In genomic region chr1:87330954-87331318, GRCh38 we compare ENCODE assay signal across 8 cellular contexts. TPM values are rescaled to one million over a fixed set of nuclear protein-coding genes. Genes with fewer than 3 reads are reported as not detected.
DNase-seq lines count a peak whose midpoint lies in the region; ATAC-seq, FAIRE-seq and TF ChIP-seq lines count a peak whose summit lies in the region.

No MANE protein-coding gene starts in this region.

- TF ChIP-seq POLR2A in heart left ventricle (IDR thresholded peaks at IDR 0.05) (no peak), K562 (conservative IDR thresholded peaks at IDR 0.05) (no peak), uterus (IDR thresholded peaks at IDR 0.05) (no peak)

- H3K9me3 ChIP-seq in heart left ventricle (no peaks in the 10 kb centered on the region), K562 (replicated peaks; ENCODE audit: control insufficient read depth, insufficient read depth, low read depth, low read length) (no peaks in the 10 kb centered on the region), lung (ENCODE audit: control insufficient read depth in 2 of 2, insufficient read depth in 1 of 2, low read length in 1 of 2) (no peaks in the 10 kb centered on the region), uterus (no peaks in the 10 kb centered on the region)

- no peaks in the 10 kb centered on the region for H3K9me1 ChIP-seq in K562 (ENCODE audit: control insufficient read depth, insufficient read depth, low read length)

- H3K4me3 ChIP-seq in heart left ventricle (peak overlapping the region; percentile 61 to 88 (median 80)), K562 (peak overlapping the region; percentile 80), lung (peak overlapping the region; percentile 47), uterus (peak overlapping the region; percentile 79 to 93)

- H3K36me3 ChIP-seq in heart left ventricle: peaks cover 0 to 6% (median 0%) of the 10 kb centered on the region in 9 donors
- H3K36me3 ChIP-seq in K562 (ENCODE audit: control insufficient read depth, insufficient read depth, low read length): peaks cover 9% of the 10 kb centered on the region; the same call in 2 of the 3 replicates
- no peaks in the 10 kb centered on the region for H3K36me3 ChIP-seq in lung (ENCODE audit: control insufficient read depth in 2 of 2, insufficient read depth in 2 of 2, low read length in 2 of 2)
- H3K36me3 ChIP-seq in uterus: no peaks in the 10 kb centered on the region

- BruUV-seq in K562 (replicated peaks; lab: Mats Ljungman, UMichigan): no TSS peak

- TF ChIP-seq CTCF in heart left ventricle (IDR thresholded peaks at IDR 0.05) (no peak), K562 (IDR thresholded peaks at IDR 0.05 in 2 of 3, conservative IDR thresholded peaks at IDR 0.05 in 1 of 3; ENCODE audit: insufficient read depth in 2 of 3, low read depth in 1 of 3, low read length in 3 of 3) (no peak), lung (IDR thresholded peaks at IDR 0.05; ENCODE audit: control extremely low read depth, extremely low read depth) (no peak), uterus (IDR thresholded peaks at IDR 0.05) (no peak)

- 0 to 2% (median 1%) methylated on average over 4 to 8 of the region's 8 CpGs for WGBS in heart left ventricle, 4 donors
- WGBS in K562 (ENCODE audit: insufficient coverage, low coverage, missing lambda C conversion rate): 0% methylated on average over 2 of the region's 8 CpGs
- 0% methylated on average over 8 of the region's 8 CpGs for WGBS in lung, 2 donors

- H3K27me3 ChIP-seq in heart left ventricle (no peaks in the 10 kb centered on the region), K562 (ENCODE audit: control insufficient read depth in 2 of 2, insufficient read depth in 2 of 2, low read length in 2 of 2) (no peaks in the 10 kb centered on the region), lung (ENCODE audit: control insufficient read depth, insufficient read depth) (no peaks in the 10 kb centered on the region), uterus (no peaks in the 10 kb centered on the region)

- H4K20me1 ChIP-seq in K562 (replicated peaks; ENCODE audit: control insufficient read depth, insufficient read depth, low read length): no peaks in the 10 kb centered on the region; the same call in 1 of the 2 replicates

- intact Hi-C loops in heart left ventricle (cut with DNase I): loop anchor here in 4 of 10 donors (5.0 to 10.0 kb wide), 6 partner anchors 74 to 494 kb away; partner anchors contain the start of genes HS2ST1 (in 1 of the 4) and SELENOF (in 1 of the 4)
- intact Hi-C loops in Right ventricle myocardium superior (cut with DNase I): no loop called here
- intact Hi-C loops in K562 (cut with micrococcal nuclease): loop anchor here (10.0 kb wide), 1 partner anchor 1354 kb away; the partner anchor contains the start of gene PKN2
- intact Hi-C loops in uterus (cut with DNase I; ENCODE audit: low total_unique reads): no loop called here

- peak overlapping the region; percentile 66 for H2AFZ ChIP-seq in K562 (ENCODE audit: low read depth, low read length)

- in situ Hi-C loops in K562 (cut with MboI): no loop called here

- no peak for FAIRE-seq in K562 (lab: Jason Lieb, UNC)

- peak overlapping the region; percentile 89 to 98 (median 93) for H3K27ac ChIP-seq in heart left ventricle
- peak overlapping the region; percentile 59 for H3K27ac ChIP-seq in K562 (ENCODE audit: extremely low read depth, low read depth, low read length)
- peak overlapping the region; percentile 84 to 85 for H3K27ac ChIP-seq in lung (ENCODE audit: low read depth in 1 of 2, low read length in 1 of 2)
- peak overlapping the region; percentile 98 to 99 for H3K27ac ChIP-seq in uterus

- peak overlapping the region; percentile 52 to 92; a peak in 3 of 4 replicates for H3K9ac ChIP-seq in K562 (ENCODE audit: insufficient read depth in 1 of 2, low read depth in 2 of 2, low read length in 2 of 2)

- peaks cover 3 to 50% (median 30%) of the 10 kb centered on the region in 12 donors for H3K4me1 ChIP-seq in heart left ventricle
- H3K4me1 ChIP-seq in K562 (replicated peaks in 1 of 2; ENCODE audit: control insufficient read depth in 2 of 2, insufficient read depth in 2 of 2, low read length in 2 of 2): peaks cover 17 to 20% of the 10 kb centered on the region in 2 experiments; a peak in 4 of 5 replicates
- peaks cover 8 to 11% of the 10 kb centered on the region in 2 donors for H3K4me1 ChIP-seq in lung (ENCODE audit: control insufficient read depth in 2 of 2, insufficient read depth in 2 of 2, low read length in 2 of 2)
- H3K4me1 ChIP-seq in uterus: peaks cover 6 to 9% of the 10 kb centered on the region in 2 donors

- DNase-seq in heart left ventricle: no peak
- DNase-seq in Right ventricle myocardium superior: no peak
- DNase-seq in K562 (ENCODE audit: extremely low read depth in 1 of 4, low spot score in 3 of 4): peak in 3 of 4 experiments; percentile 29 to 60 (median 36)
- DNase-seq in lung (ENCODE audit: low spot score): no peak
- DNase-seq in uterus: no peak
- DNase-seq in stimulated activated CD4-positive, alpha-beta T cell treated with anti-CD3 and anti-CD28 coated beads, Interleukin-4, amount 100 ng/mL, for 1 hour: no peak
- DNase-seq in left lobe of liver (ENCODE audit: low spot score): no peak

- ATAC-seq in heart left ventricle: no peak
- no peak for ATAC-seq in Right ventricle myocardium superior (ENCODE audit: poor library complexity)
- ATAC-seq in K562: no peak
- no peak for ATAC-seq in lung (ENCODE audit: insufficient read depth, low FRiP score)
- no peak for ATAC-seq in HG02763 (IDR thresholded peaks at IDR 0.05; ENCODE audit: unreplicated experiment)
- no peak for ATAC-seq in left lobe of liver

- peak overlapping the region; percentile 85 for H3K4me2 ChIP-seq in K562 (ENCODE audit: insufficient read depth, low read length)

- CTCF ChIA-PET in K562 (lab: Yijun Ruan, JAX; ENCODE audit: low intra/inter-chr PET ratio): no interaction called here

- POLR2A ChIA-PET in K562 (lab: Yijun Ruan, JAX): interaction anchor here (0.6 to 2.2 kb wide), 6 partner anchors 9 to 134 kb away, joined by 3 to 13 read pairs (median 4); no protein-coding TSS in a partner anchor

- TF ChIP-seq RAD21 in K562 (CRISPR knock-in tag; conservative IDR thresholded peaks at IDR 0.05 in 1 of 2, IDR thresholded peaks at IDR 0.05 in 1 of 2): no peak

- TF ChIP-seq EP300 in K562 (IDR thresholded peaks at IDR 0.05; ENCODE audit: low read length): no peak

- peaks cover 37% of the 10 kb centered on the region for H3K79me2 ChIP-seq in K562 (ENCODE audit: control insufficient read depth, insufficient read depth, low read length)

TF ChIP-seq in K562, 482 proteins besides CTCF, POLR2A, EP300 and RAD21 (continues in another document):
- no peak for TF ChIP-seq TRIM28 (IDR thresholded peaks at IDR 0.05)
- TF ChIP-seq ZNF165 (CRISPR knock-in tag; IDR thresholded peaks at IDR 0.05; ENCODE audit: borderline replicate concordance): no peak
- no peak for TF ChIP-seq PRMT5 (CRISPR knock-in tag; IDR thresholded peaks at IDR 0.05)
- TF ChIP-seq HDAC8 (tag; IDR thresholded peaks at IDR 0.05): no peak
- no peak for TF ChIP-seq MAZ (CRISPR knock-in tag; conservative IDR thresholded peaks at IDR 0.05 in 1 of 2, IDR thresholded peaks at IDR 0.05 in 1 of 2)
- peak; percentile 11; the same call in 1 of the 2 replicates for TF ChIP-seq ZNF740 (CRISPR knock-in tag; IDR thresholded peaks at IDR 0.05)
- TF ChIP-seq ZNF740 (tag; IDR thresholded peaks at IDR 0.05): peak in 1 of 2 experiments; percentile 96; a peak in 2 of 4 replicates
- TF ChIP-seq SOX6 (IDR thresholded peaks at IDR 0.05): peak; percentile 60; the same call in 1 of the 2 replicates
- no peak for TF ChIP-seq CEBPG (CRISPR knock-in tag; IDR thresholded peaks at IDR 0.05)
- TF ChIP-seq CEBPG (tag; conservative IDR thresholded peaks at IDR 0.05 in 1 of 2, IDR thresholded peaks at IDR 0.05 in 1 of 2): 0 out of 4 replicates have a peak, but pooled peaks of 1 of the 2 experiments have one; percentile 18
- TF ChIP-seq ZNF41 (CRISPR knock-in tag; conservative IDR thresholded peaks at IDR 0.05): no peak

RNA-seq across cellular contexts. Expression of gene LMO4, which starts 2.3 kb away (rescaled TPM):
- total RNA-seq in heart left ventricle: 10 to 100 TPM; 23.3 to 60.7 (median 29.6) TPM
- 10 to 100 TPM; 23.7 to 49.0 TPM for polyA plus RNA-seq in heart left ventricle
- 42.0 TPM for total RNA-seq in Right ventricle myocardium superior
- total RNA-seq in K562 (2011; cell fraction: chromatin; rRNA removed; ENCODE audit: low replicate concordance): 7.3 and 9.3 TPM in 2 replicates
- total RNA-seq in K562 (2011; cell fraction: nucleolus; rRNA removed): 6.3 and 8.3 TPM in 2 replicates
- total RNA-seq in K562 (2011; cell fraction: nucleoplasm; rRNA removed): 7.6 and 10.4 TPM in 2 replicates
- 12.7 and 13.4 TPM in 2 replicates for total RNA-seq in K562 (2014; rRNA removed)
- total RNA-seq in K562 (2014; rRNA removed; fragmentation: Illumina TruSeq; extraction: Trizol): 23.3 and 24.3 TPM in 2 replicates
- 16.0 and 17.5 TPM in 2 replicates for total RNA-seq in K562 (2015; rRNA removed; fragmentation: Illumina TruSeq; extraction: Trizol)
- total RNA-seq in K562 (2021): 32.0 and 32.9 TPM in 2 replicates
- polyA plus RNA-seq in K562 (2011; rRNA removed): 35.3 and 40.4 TPM in 2 replicates
- 30.5 and 34.8 TPM in 2 replicates for polyA plus RNA-seq in K562 (2011; cell fraction: cytosol; rRNA removed)
- polyA plus RNA-seq in K562 (2011; cell fraction: nucleus; rRNA removed): 26.9 and 35.6 TPM in 2 replicates
- 23.1 and 41.8 TPM in 2 replicates for polyA plus RNA-seq in K562 (2012)
- 24.3 and 33.2 TPM in 2 replicates for polyA plus RNA-seq in K562 (2014; fragmentation: Illumina TruSeq; extraction: Trizol)
- 1 to 10 TPM; 3.1 to 3.5 TPM for polyA plus RNA-seq in K562 (2014; fragmentation: Nextera tagmentation; extraction: Ambion mirVana)
- 22.4 and 23.9 TPM in 2 replicates for polyA plus RNA-seq in K562 (2014; rRNA removed)
- 17.1 and 18.6 TPM in 2 replicates for polyA minus RNA-seq in K562 (2011; rRNA and poly(A)+ RNA removed)
- 7.4 and 7.5 TPM in 2 replicates for polyA minus RNA-seq in K562 (2011; cell fraction: cytosol; rRNA and poly(A)+ RNA removed)
- polyA minus RNA-seq in K562 (2011; cell fraction: nucleus; rRNA and poly(A)+ RNA removed): 11.7 and 15.9 TPM in 2 replicates
- total RNA-seq in lung: 10 to 100 TPM; 67.4 to 96.4 TPM
- 10 to 100 TPM; 35.7 to 41.9 TPM for polyA plus RNA-seq in lung
- total RNA-seq in uterus: 100 to 1,000 TPM in 1 of 4 donors, 10 to 100 TPM in 3; 38.7 to 178 (median 60.9) TPM
- total RNA-seq in left lobe of liver: 17.7 TPM

Comparison
In these comparisons a context has a peak if more than half of its experiments do, and no peak if none do; other contexts are left out.
1. DNase-seq: peak in K562 (3 of 4); none in heart left ventricle (0 of 5), Right ventricle myocardium superior (single experiment), lung (single experiment), uterus (0 of 2), stimulated activated CD4-positive, alpha-beta T cell treated with anti-CD3 and anti-CD28 coated beads, Interleukin-4, amount 100 ng/mL, for 1 hour (single experiment) and left lobe of liver (single experiment).
2. Peak in every context shown above with its lines, with median percentiles within 50 percentile points of each other: H3K27ac ChIP-seq and H3K4me3 ChIP-seq.